15 cellular contexts compared by ENCODE assay signal in the genomic region with DNA sequence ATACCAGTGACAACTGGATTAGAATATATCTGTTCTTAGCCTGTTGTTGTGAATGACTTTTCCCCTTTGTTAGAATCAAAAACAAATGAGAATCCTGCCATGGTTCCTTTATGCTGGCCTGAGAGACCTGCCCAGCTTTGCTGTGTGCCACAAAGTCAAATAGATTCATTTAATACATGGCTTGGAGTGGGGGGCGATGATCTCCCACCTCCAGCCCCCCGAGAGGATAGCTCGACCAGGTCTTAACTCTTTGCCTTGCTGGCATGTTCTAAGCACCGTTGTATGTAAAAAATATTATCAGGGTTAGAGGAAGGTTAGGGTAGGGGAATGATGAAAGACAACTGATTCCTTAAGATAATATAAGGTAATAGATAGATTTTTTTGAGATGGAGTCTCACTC. TPM values are rescaled to one million over a fixed set of nuclear protein-coding genes. Genes with fewer than 3 reads are reported as not detected.
DNase-seq lines count a peak whose midpoint lies in the region; ATAC-seq and TF ChIP-seq lines count a peak whose summit lies in the region.
"Had no signal": no experiment of that assay in that cellular context is flagged by ENCODE, and none has a peak within 500 bp of the region (broad histone marks: within the 10 kb centered on the region; RNA-seq: fewer than 3 reads in every experiment).

No MANE protein-coding gene starts in this region.

- no peaks in the 10 kb centered on the region for H3K79me2 ChIP-seq in SU-DHL-6 (ENCODE audit: insufficient read depth, low read length)

- H3K27me3 Mint-ChIP-seq in activated CD8-positive, alpha-beta memory T cell treated with anti-CD3 and anti-CD28 coated beads, Interleukin-2, amount 10 ng/mL, durations not matched to agents 7 days and 5 days, result no peaks in the 10 kb centered on the region
- H3K27me3 Mint-ChIP-seq in stimulated activated naive CD8-positive, alpha-beta T cell treated with anti-CD3 and anti-CD28 coated beads, Interleukin-15, amount 100 ng/mL, for 72 hours, result no peaks in the 10 kb centered on the region

- H3K4me2 ChIP-seq in SU-DHL-6 (ENCODE audit: low read depth, low read length, poor library complexity, severe bottlenecking), result peak overlapping the region; percentile 38
- H3K4me2 ChIP-seq: KMS-11 had no signal

- H3K4me3 Mint-ChIP-seq in activated CD8-positive, alpha-beta memory T cell treated with anti-CD3 and anti-CD28 coated beads, Interleukin-2, amount 10 ng/mL, durations not matched to agents 7 days and 5 days, result no peak overlapping the region
- peak overlapping the region in 1 of 2 donors; percentile 73 for H3K4me3 Mint-ChIP-seq in stimulated activated naive CD8-positive, alpha-beta T cell treated with anti-CD3 and anti-CD28 coated beads, Interleukin-15, amount 100 ng/mL, for 72 hours

- H3K27ac Mint-ChIP-seq in activated CD8-positive, alpha-beta memory T cell treated with anti-CD3 and anti-CD28 coated beads, Interleukin-2, amount 10 ng/mL, durations not matched to agents 7 days and 5 days, result peak overlapping the region; percentile 96
- peak overlapping the region; percentile 44 to 95 for H3K27ac Mint-ChIP-seq in stimulated activated naive CD8-positive, alpha-beta T cell treated with anti-CD3 and anti-CD28 coated beads, Interleukin-15, amount 100 ng/mL, for 72 hours

- peaks cover 0 to 5% (median 0%) of the 10 kb centered on the region in 3 donors for H3K4me1 ChIP-seq in esophagus squamous epithelium

- H3K27me3 ChIP-seq in SU-DHL-6 (ENCODE audit: low read length), result no peaks in the 10 kb centered on the region
- H3K27me3 ChIP-seq in esophagus squamous epithelium, result peaks cover 0 to 26% (median 0%) of the 10 kb centered on the region in 4 donors

- peaks cover 8% of the 10 kb centered on the region for H3F3A ChIP-seq in SU-DHL-6 (ENCODE audit: insufficient read depth)

- no peaks in the 10 kb centered on the region for H3K9me3 ChIP-seq in SU-DHL-6 (ENCODE audit: insufficient read depth, low read length)
- H3K9me3 ChIP-seq in esophagus squamous epithelium, result no peaks in the 10 kb centered on the region

- no peak overlapping the region for H2AFZ ChIP-seq in SU-DHL-6 (ENCODE audit: low read depth, low read length, severe bottlenecking)

- TF ChIP-seq POLR2A in esophagus squamous epithelium (IDR thresholded peaks at IDR 0.05), result no peak

- peak overlapping the region; percentile 57 for H3K27ac ChIP-seq in SU-DHL-6 (ENCODE audit: low read depth, low read length)
- H3K27ac ChIP-seq in esophagus squamous epithelium, result peak overlapping the region in 3 of 4 donors; percentile 59 to 71 (median 65)
- H3K27ac ChIP-seq: KMS-11 had no signal

- no peaks in the 10 kb centered on the region for H3K9me2 ChIP-seq in SU-DHL-6 (replicated peaks; ENCODE audit: insufficient read depth, low read length)

- TF ChIP-seq CTCF in SU-DHL-6 (IDR thresholded peaks at IDR 0.05; ENCODE audit: insufficient read depth, low read length, poor library complexity, severe bottlenecking) (no peak), esophagus squamous epithelium (IDR thresholded peaks at IDR 0.05) (no peak), GM13977 (IDR thresholded peaks at IDR 0.05; ENCODE audit: extremely low read depth, insufficient read depth, missing control alignments) (no peak)

- in situ Hi-C loops in GM13977 (cut with MboI; ENCODE audit: low pct_unique_long_range_greater_than_20kb, low sequenced_read_pairs, unreplicated experiment), result no loop called here

- H3K4me1 Mint-ChIP-seq in activated CD8-positive, alpha-beta memory T cell treated with anti-CD3 and anti-CD28 coated beads, Interleukin-2, amount 10 ng/mL, durations not matched to agents 7 days and 5 days, result peaks cover 47% of the 10 kb centered on the region
- peaks cover 43% of the 10 kb centered on the region for H3K4me1 Mint-ChIP-seq in stimulated activated naive CD8-positive, alpha-beta T cell treated with anti-CD3 and anti-CD28 coated beads, Interleukin-15, amount 100 ng/mL, for 72 hours

- H3K36me3 ChIP-seq in SU-DHL-6 (ENCODE audit: low read length), result no peaks in the 10 kb centered on the region
- no peaks in the 10 kb centered on the region for H3K36me3 ChIP-seq in esophagus squamous epithelium

- intact Hi-C loops in esophagus squamous epithelium (cut with DNase I), result no loop called here

- H3K36me3 Mint-ChIP-seq in activated CD8-positive, alpha-beta memory T cell treated with anti-CD3 and anti-CD28 coated beads, Interleukin-2, amount 10 ng/mL, durations not matched to agents 7 days and 5 days, result peaks cover 6% of the 10 kb centered on the region

- H3K4me3 ChIP-seq in SU-DHL-6 (ENCODE audit: insufficient read depth, low read length, poor library complexity, severe bottlenecking) (no peak overlapping the region), esophagus squamous epithelium (no peak overlapping the region)

- ATAC-seq in activated CD8-positive, alpha-beta memory T cell treated with anti-CD3 and anti-CD28 coated beads, Interleukin-2, amount 10 ng/mL, durations not matched to agents 7 days and 5 days, result peak; percentile 7
- ATAC-seq in stimulated activated naive CD8-positive, alpha-beta T cell treated with anti-CD3 and anti-CD28 coated beads, Interleukin-15, amount 100 ng/mL, for 72 hours, result no peak
- no peak for ATAC-seq in HG03108 (IDR thresholded peaks at IDR 0.05; ENCODE audit: unreplicated experiment)

- H3K9me3 Mint-ChIP-seq in activated CD8-positive, alpha-beta memory T cell treated with anti-CD3 and anti-CD28 coated beads, Interleukin-2, amount 10 ng/mL, durations not matched to agents 7 days and 5 days (ENCODE audit: low read depth), result no peaks in the 10 kb centered on the region
- peaks cover 0 to 5% of the 10 kb centered on the region in 2 donors for H3K9me3 Mint-ChIP-seq in stimulated activated naive CD8-positive, alpha-beta T cell treated with anti-CD3 and anti-CD28 coated beads, Interleukin-15, amount 100 ng/mL, for 72 hours

- CTCF ChIA-PET in activated CD8-positive, alpha-beta memory T cell treated with anti-CD3 and anti-CD28 coated beads, Interleukin-2, amount 10 ng/mL, durations not matched to agents 7 days and 5 days (lab: Charles Lee), result interaction anchor here (0.6 to 2.5 kb wide), 12 partner anchors 10 to 111 kb away, joined by 3 to 16 read pairs (median 4); partner anchors contain the start of genes ATG16L1 and DGKD

- H3K9ac ChIP-seq in SU-DHL-6 (ENCODE audit: low read length), result peak overlapping the region; percentile 22
- H3K9ac ChIP-seq: KMS-11 had no signal

- no peak for DNase-seq in activated CD8-positive, alpha-beta memory T cell treated with anti-CD3 and anti-CD28 coated beads, Interleukin-2, amount 10 ng/mL, durations not matched to agents 7 days and 5 days
- no peak for DNase-seq in activated CD8-positive, alpha-beta memory T cell treated with anti-CD3 and anti-CD28 coated beads, Interleukin-2, amount 50 U/mL, for 4 hours
- no peak for DNase-seq in esophagus squamous epithelium (lab: John Stamatoyannopoulos, UW)
- DNase-seq in stimulated activated naive CD8-positive, alpha-beta T cell treated with anti-CD3 and anti-CD28 coated beads, Interleukin-15, amount 100 ng/mL, for 72 hours, result no peak
- DNase-seq in DMS 273 (lab: John Stamatoyannopoulos, UW; ENCODE audit: unreplicated experiment), result no peak
- no peak for DNase-seq in GM13977 (ENCODE audit: low spot score)
- DNase-seq: ACHN, erythroblast, NCI-H2081 treated with DMSO at 0.1 percent for 48 hours, T1000 had no signal

- H4K20me1 ChIP-seq in SU-DHL-6 (ENCODE audit: low read depth, low read length), result no peaks in the 10 kb centered on the region

- WGBS in esophagus squamous epithelium, 2 donors, result 72 to 91% methylated on average over 4 of the region's 4 CpGs

RNA-seq across cellular contexts. Expression of gene DGKD, which starts 22.2 kb away (rescaled TPM):
- 10 to 100 TPM; 42.3 to 92.4 TPM for total RNA-seq in activated CD8-positive, alpha-beta memory T cell treated with anti-CD3 and anti-CD28 coated beads, Interleukin-2, amount 10 ng/mL, durations not matched to agents 7 days and 5 days
- total RNA-seq in esophagus squamous epithelium, result 10 to 100 TPM in 1 of 4 donors, 1 to 10 TPM in 3; 2.3 to 10.9 (median 4.2) TPM

RNA-seq across cellular contexts. Expression of gene SAG, which starts 24.5 kb away (rescaled TPM):
- under 1 TPM; 0.09 to 0.23 TPM for total RNA-seq in activated CD8-positive, alpha-beta memory T cell treated with anti-CD3 and anti-CD28 coated beads, Interleukin-2, amount 10 ng/mL, durations not matched to agents 7 days and 5 days
- not detected for total RNA-seq in esophagus squamous epithelium
- total RNA-seq: right cardiac atrium, ureter had no signal
